ENCODE assay signal across 8 cellular contexts in genomic region chr6:125099211-125100017, GRCh38. TPM values are rescaled to one million over a fixed set of nuclear protein-coding genes. Genes with fewer than 3 reads are reported as not detected.
DNase-seq lines count a peak whose midpoint lies in the region; ATAC-seq and TF ChIP-seq lines count a peak whose summit lies in the region.

No MANE protein-coding gene starts in this region.

- peaks cover 0 to 6% (median 1%) of the 10 kb centered on the region in 3 donors for H3K4me1 Mint-ChIP-seq in IgD-negative memory B cell

- DNase-seq in BJ (ENCODE audit: low read depth), result no peak
- peak; percentile 25 for DNase-seq in SKM-1 (lab: John Stamatoyannopoulos, UW; ENCODE audit: unreplicated experiment)
- DNase-seq in dedifferentiated amniotic fluid mesenchymal stem cell (ENCODE audit: extremely low spot score), result peak; percentile 30
- peak; percentile 76 for DNase-seq in left lobe of liver (ENCODE audit: low spot score)
- DNase-seq in stimulated activated CD4-positive, alpha-beta T cell treated with anti-CD3 and anti-CD28 coated beads, Interleukin-15, amount 100 ng/mL, for 48 hours (ENCODE audit: low read depth in 2 of 2), result peak; percentile 2 to 8

- CTCF ChIA-PET in BJ (lab: Yijun Ruan, JAX), result interaction anchor here (0.7 to 1.2 kb wide), 2 partner anchors 15 to 18 kb away, joined by 3 to 4 read pairs; no protein-coding TSS in a partner anchor

- no peaks in the 10 kb centered on the region for H3K27me3 ChIP-seq in BJ (ENCODE audit: control insufficient read depth, insufficient read depth, low read length)

- peaks cover 0 to 3% (median 0%) of the 10 kb centered on the region in 3 donors for H3K9me3 Mint-ChIP-seq in IgD-negative memory B cell

- POLR2A ChIA-PET in BJ (lab: Charles Lee), result no interaction called here

- H3K36me3 Mint-ChIP-seq in IgD-negative memory B cell, result peaks cover 3% of the 10 kb centered on the region

- TF ChIP-seq CTCF in BJ (IDR thresholded peaks at IDR 0.05; ENCODE audit: insufficient read depth, low read depth, low read length), result no peak

- H3K36me3 ChIP-seq in BJ (ENCODE audit: control insufficient read depth, insufficient read depth, low read length), result no peaks in the 10 kb centered on the region

- ATAC-seq in GM19468 (IDR thresholded peaks at IDR 0.05; ENCODE audit: extremely low read depth, unreplicated experiment) (peak; percentile 90), left lobe of liver (peak; percentile 99), GM18873 (IDR thresholded peaks at IDR 0.05; ENCODE audit: low FRiP score, unreplicated experiment) (no peak)

- H3K27me3 Mint-ChIP-seq in IgD-negative memory B cell, result peaks cover 23% of the 10 kb centered on the region

- H3K27ac Mint-ChIP-seq in IgD-negative memory B cell, result no peak overlapping the region

- peak overlapping the region in 3 of 4 donors; percentile 3 to 72 (median 42) for H3K4me3 Mint-ChIP-seq in IgD-negative memory B cell

- H3K4me3 ChIP-seq in BJ (ENCODE audit: low read depth, low read length), result peak overlapping the region; percentile 47

RNA-seq across cellular contexts. Expression of gene TPD52L1, which starts 54.2 kb away (rescaled TPM):
- polyA plus RNA-seq in BJ (2011; rRNA removed) (155 and 163 TPM in 2 replicates), IgD-negative memory B cell (not detected)
- 17.0 and 24.1 TPM in 2 replicates for polyA minus RNA-seq in BJ (2011; rRNA and poly(A)+ RNA removed)
- total RNA-seq in left lobe of liver, result 49.7 TPM

Comparison
In these comparisons a context has a peak if more than half of its experiments do, and no peak if none do; other contexts are left out.
1. RNA of gene TPD52L1, which starts 54.2 kb away (polyA plus RNA-seq): 155 to 163 TPM in BJ; not detected in IgD-negative memory B cell (single experiment); every median in the first group is over 100 times any median in the second.